Comparison of ENCODE assay signal across 1 cellular context in the genomic region with DNA sequence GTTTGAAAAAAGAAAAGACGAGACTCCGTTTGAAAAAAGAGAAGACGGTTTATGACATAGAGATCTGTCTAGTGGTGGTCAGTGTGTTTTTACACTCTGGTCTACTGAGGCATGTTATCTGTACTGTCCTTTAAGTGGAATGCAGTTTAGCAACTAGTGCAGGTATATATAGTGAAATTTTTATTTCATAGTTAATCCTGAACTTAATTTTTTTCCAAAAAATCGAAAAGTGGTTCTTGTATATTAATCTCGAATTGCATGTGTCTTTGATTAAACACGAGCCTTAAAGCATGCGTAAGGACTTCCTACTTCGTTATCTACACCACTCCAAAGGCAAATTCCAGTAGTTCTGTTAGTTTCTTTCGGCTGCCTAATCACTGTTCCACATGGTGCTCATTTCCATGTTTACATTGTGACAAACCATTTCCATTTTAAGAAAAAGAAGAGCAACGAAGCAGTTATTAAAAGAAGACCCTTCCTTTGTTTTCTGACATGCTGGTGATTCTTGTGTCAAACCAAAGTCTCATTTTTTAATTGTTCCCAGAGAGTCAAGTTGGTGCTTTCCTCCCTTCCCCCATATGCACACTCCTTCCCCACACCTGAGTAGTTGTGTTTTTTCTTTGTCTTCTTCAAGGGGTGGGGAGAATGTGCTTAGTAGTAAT.
TF ChIP-seq lines count a peak whose summit lies in the region.

No MANE protein-coding gene starts in this region.

TF ChIP-seq in K562, 482 proteins besides CTCF, POLR2A, EP300 and RAD21 (continued from another document and continues in another):
- peak; percentile 98 for TF ChIP-seq ZNF41 (CRISPR knock-in tag; conservative IDR thresholded peaks at IDR 0.05)
- TF ChIP-seq BRCA1 (IDR thresholded peaks at IDR 0.05), result no peak
- TF ChIP-seq BRCA1 (CRISPR knock-in tag; IDR thresholded peaks at IDR 0.05), result no peak
- TF ChIP-seq HNRNPK (IDR thresholded peaks at IDR 0.05; ENCODE audit: low read depth, low read length, poor library complexity, severe bottlenecking), result no peak
- TF ChIP-seq ETV5 (CRISPR knock-in tag; IDR thresholded peaks at IDR 0.05; ENCODE audit: low read depth), result 0 out of 2 replicates have a peak, but pooled peaks have one; percentile 16
- TF ChIP-seq, protein P1, sequence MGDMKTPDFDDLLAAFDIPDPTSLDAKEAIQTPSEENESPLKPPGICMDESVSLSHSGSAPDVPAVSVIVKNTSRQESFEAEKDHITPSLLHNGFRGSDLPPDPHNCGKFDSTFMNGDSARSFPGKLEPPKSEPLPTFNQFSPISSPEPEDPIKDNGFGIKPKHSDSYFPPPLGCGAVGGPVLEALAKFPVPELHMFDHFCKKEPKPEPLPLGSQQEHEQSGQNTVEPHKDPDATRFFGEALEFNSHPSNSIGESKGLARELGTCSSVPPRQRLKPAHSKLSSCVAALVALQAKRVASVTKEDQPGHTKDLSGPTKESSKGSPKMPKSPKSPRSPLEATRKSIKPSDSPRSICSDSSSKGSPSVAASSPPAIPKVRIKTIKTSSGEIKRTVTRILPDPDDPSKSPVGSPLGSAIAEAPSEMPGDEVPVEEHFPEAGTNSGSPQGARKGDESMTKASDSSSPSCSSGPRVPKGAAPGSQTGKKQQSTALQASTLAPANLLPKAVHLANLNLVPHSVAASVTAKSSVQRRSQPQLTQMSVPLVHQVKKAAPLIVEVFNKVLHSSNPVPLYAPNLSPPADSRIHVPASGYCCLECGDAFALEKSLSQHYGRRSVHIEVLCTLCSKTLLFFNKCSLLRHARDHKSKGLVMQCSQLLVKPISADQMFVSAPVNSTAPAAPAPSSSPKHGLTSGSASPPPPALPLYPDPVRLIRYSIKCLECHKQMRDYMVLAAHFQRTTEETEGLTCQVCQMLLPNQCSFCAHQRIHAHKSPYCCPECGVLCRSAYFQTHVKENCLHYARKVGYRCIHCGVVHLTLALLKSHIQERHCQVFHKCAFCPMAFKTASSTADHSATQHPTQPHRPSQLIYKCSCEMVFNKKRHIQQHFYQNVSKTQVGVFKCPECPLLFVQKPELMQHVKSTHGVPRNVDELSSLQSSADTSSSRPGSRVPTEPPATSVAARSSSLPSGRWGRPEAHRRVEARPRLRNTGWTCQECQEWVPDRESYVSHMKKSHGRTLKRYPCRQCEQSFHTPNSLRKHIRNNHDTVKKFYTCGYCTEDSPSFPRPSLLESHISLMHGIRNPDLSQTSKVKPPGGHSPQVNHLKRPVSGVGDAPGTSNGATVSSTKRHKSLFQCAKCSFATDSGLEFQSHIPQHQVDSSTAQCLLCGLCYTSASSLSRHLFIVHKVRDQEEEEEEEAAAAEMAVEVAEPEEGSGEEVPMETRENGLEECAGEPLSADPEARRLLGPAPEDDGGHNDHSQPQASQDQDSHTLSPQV (IDR thresholded peaks at IDR 0.05), result peak; percentile 81
- TF ChIP-seq, protein P2, sequence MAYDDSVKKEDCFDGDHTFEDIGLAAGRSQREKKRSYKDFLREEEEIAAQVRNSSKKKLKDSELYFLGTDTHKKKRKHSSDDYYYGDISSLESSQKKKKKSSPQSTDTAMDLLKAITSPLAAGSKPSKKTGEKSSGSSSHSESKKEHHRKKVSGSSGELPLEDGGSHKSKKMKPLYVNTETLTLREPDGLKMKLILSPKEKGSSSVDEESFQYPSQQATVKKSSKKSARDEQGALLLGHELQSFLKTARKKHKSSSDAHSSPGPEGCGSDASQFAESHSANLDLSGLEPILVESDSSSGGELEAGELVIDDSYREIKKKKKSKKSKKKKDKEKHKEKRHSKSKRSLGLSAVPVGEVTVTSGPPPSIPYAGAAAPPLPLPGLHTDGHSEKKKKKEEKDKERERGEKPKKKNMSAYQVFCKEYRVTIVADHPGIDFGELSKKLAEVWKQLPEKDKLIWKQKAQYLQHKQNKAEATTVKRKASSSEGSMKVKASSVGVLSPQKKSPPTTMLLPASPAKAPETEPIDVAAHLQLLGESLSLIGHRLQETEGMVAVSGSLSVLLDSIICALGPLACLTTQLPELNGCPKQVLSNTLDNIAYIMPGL (CRISPR knock-in tag; IDR thresholded peaks at IDR 0.05), result no peak
- no peak for TF ChIP-seq ZBTB17 (CRISPR knock-in tag; IDR thresholded peaks at IDR 0.05)
- TF ChIP-seq ZKSCAN8 (CRISPR knock-in tag; IDR thresholded peaks at IDR 0.05), result no peak
- TF ChIP-seq MECOM (CRISPR knock-in tag; IDR thresholded peaks at IDR 0.05), result peak; percentile 60; the same call in 1 of the 2 replicates
- TF ChIP-seq C11orf30 (IDR thresholded peaks at IDR 0.05; ENCODE audit: low read depth), result peak; percentile 60; the same call in 1 of the 2 replicates
- TF ChIP-seq, protein P3, sequence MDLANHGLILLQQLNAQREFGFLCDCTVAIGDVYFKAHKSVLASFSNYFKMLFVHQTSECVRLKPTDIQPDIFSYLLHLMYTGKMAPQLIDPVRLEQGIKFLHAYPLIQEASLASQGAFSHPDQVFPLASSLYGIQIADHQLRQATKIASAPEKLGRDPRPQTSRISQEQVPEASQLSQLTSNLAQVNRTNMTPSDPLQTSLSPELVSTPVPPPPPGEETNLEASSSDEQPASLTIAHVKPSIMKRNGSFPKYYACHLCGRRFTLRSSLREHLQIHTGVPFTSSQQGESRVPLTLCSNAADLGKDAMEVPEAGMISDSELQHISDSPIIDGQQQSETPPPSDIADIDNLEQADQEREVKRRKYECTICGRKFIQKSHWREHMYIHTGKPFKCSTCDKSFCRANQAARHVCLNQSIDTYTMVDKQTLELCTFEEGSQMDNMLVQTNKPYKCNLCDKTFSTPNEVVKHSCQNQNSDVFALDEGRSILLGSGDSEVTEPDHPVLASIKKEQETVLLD (IDR thresholded peaks at IDR 0.05), result no peak
- TF ChIP-seq ZNF121 (CRISPR knock-in tag; conservative IDR thresholded peaks at IDR 0.05), result no peak
- TF ChIP-seq TAF7 (tag; IDR thresholded peaks at IDR 0.05), result no peak
- TF ChIP-seq EHMT2 (IDR thresholded peaks at IDR 0.05), result 0 out of 2 replicates have a peak, but pooled peaks have one; percentile 33
- TF ChIP-seq NFIC (IDR thresholded peaks at IDR 0.05), result peak; percentile 68
- TF ChIP-seq SMARCA4 (IDR thresholded peaks at IDR 0.05), result peak; percentile 94
- TF ChIP-seq, protein P4, sequence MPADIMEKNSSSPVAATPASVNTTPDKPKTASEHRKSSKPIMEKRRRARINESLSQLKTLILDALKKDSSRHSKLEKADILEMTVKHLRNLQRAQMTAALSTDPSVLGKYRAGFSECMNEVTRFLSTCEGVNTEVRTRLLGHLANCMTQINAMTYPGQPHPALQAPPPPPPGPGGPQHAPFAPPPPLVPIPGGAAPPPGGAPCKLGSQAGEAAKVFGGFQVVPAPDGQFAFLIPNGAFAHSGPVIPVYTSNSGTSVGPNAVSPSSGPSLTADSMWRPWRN (IDR thresholded peaks at IDR 0.05; ENCODE audit: low read depth), result peak; percentile 66
- TF ChIP-seq FOXA1 (IDR thresholded peaks at IDR 0.05; ENCODE audit: borderline replicate concordance), result peak; percentile 95
- TF ChIP-seq, protein P5, sequence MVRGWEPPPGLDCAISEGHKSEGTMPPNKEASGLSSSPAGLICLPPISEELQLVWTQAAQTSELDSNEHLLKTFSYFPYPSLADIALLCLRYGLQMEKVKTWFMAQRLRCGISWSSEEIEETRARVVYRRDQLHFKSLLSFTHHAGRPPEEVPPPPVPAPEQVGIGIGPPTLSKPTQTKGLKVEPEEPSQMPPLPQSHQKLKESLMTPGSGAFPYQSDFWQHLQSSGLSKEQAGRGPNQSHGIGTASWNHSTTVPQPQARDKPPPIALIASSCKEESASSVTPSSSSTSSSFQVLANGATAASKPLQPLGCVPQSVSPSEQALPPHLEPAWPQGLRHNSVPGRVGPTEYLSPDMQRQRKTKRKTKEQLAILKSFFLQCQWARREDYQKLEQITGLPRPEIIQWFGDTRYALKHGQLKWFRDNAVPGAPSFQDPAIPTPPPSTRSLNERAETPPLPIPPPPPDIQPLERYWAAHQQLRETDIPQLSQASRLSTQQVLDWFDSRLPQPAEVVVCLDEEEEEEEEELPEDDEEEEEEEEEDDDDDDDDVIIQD (CRISPR knock-in tag; IDR thresholded peaks at IDR 0.05), result no peak
- TF ChIP-seq TRIM24 (IDR thresholded peaks at IDR 0.05), result peak; percentile 82 to 90
- peak; percentile 82; the same call in 1 of the 2 replicates for TF ChIP-seq NCOA1 (IDR thresholded peaks at IDR 0.05; ENCODE audit: low read depth)
- TF ChIP-seq, protein P6, sequence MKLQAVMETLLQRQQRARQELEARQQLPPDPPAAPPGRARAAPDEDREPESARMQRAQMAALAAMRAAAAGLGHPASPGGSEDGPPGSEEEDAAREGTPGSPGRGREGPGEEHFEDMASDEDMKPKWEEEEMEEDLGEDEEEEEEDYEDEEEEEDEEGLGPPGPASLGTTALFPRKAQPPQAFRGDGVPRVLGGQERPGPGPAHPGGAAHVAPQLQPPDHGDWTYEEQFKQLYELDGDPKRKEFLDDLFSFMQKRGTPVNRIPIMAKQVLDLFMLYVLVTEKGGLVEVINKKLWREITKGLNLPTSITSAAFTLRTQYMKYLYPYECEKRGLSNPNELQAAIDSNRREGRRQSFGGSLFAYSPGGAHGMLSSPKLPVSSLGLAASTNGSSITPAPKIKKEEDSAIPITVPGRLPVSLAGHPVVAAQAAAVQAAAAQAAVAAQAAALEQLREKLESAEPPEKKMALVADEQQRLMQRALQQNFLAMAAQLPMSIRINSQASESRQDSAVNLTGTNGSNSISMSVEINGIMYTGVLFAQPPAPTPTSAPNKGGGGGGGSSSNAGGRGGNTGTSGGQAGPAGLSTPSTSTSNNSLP (IDR thresholded peaks at IDR 0.05; ENCODE audit: borderline replicate concordance, low read depth, low read length), result peak; percentile 93; the same call in 1 of the 2 replicates
- TF ChIP-seq KDM5B (IDR thresholded peaks at IDR 0.05; ENCODE audit: insufficient replicate concordance, low read depth, low read length), result peak; percentile 33
- TF ChIP-seq TSC22D4 (tag; IDR thresholded peaks at IDR 0.05), result no peak
- TF ChIP-seq ZEB2 (IDR thresholded peaks at IDR 0.05), result peak; percentile 64
- TF ChIP-seq, protein P7, sequence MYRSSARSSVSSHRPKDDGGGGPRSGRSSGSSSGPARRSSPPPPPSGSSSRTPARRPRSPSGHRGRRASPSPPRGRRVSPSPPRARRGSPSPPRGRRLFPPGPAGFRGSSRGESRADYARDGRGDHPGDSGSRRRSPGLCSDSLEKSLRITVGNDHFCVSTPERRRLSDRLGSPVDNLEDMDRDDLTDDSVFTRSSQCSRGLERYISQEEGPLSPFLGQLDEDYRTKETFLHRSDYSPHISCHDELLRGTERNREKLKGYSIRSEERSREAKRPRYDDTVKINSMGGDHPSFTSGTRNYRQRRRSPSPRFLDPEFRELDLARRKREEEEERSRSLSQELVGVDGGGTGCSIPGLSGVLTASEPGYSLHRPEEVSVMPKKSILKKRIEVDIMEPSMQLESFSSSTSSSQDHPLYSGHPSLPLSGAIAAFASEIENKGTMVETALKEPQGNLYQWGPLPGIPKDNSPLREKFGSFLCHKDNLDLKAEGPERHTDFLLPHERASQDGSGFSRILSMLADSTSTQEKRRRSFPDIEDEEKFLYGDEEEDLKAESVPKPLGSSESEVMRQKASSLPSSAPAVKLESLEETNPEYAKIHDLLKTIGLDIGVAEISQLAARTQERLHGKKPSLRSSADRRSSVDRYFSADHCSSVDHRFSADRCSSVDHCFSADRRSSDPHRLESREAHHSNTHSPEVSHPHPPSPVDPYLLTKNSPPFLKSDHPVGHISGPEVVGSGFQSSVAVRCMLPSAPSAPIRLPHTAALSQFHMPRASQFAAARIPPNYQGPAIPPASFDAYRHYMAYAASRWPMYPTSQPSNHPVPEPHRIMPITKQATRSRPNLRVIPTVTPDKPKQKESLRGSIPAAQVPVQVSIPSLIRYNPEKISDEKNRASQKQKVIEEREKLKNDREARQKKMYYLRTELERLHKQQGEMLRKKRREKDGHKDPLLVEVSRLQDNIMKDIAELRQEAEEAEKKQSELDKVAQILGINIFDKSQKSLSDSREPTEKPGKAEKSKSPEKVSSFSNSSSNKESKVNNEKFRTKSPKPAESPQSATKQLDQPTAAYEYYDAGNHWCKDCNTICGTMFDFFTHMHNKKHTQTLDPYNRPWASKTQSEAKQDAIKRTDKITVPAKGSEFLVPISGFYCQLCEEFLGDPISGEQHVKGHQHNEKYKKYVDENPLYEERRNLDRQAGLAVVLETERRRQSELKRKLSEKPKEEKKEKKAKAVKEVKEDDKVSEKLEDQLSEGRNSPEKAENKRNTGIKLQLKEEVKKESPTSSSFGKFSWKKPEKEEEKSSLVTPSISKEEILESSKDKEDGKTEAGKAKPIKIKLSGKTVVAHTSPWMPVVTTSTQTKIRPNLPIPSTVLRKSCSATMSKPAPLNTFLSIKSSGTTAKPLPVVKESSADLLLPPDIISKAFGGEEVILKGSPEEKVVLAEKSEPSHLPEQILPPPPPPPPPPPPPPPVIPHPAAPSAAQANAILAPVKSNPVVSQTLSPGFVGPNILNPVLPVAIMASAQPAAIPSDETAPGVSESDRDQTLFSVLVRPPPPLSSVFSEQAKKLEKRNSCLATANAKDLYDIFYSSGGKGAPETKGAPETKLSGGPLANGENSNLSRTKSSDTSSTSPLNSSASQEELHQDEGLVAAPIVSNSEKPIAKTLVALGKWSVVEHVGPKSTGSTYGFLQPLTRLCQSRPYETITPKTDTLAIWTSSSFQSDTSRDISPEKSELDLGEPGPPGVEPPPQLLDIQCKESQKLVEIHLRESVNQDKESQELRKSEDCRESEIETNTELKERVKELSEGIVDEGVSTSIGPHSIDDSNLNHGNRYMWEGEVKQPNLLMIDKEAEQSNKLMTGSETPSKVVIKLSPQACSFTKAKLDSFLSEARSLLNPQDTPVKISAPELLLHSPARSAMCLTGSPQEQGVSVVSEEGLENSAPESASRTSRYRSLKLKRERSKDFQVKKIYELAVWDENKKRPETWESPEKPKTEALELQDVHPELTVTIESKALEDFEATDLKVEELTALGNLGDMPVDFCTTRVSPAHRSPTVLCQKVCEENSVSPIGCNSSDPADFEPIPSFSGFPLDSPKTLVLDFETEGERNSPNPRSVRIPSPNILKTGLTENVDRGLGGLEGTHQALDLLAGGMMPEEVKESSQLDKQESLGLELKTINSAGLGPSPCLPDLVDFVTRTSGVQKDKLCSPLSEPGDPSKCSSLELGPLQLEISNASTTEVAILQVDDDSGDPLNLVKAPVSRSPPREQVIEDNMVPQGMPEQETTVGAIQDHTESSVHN (IDR thresholded peaks at IDR 0.05; ENCODE audit: borderline replicate concordance in 1 of 2, low read depth in 1 of 2), result peak in 1 of 2 experiments; percentile 46; a peak in 1 of 4 replicates
- TF ChIP-seq POU5F1 (IDR thresholded peaks at IDR 0.05; ENCODE audit: borderline replicate concordance, low read depth, low read length, partially characterized antibody), result no peak
- peak; percentile 78; the same call in 1 of the 2 replicates for TF ChIP-seq KAT7 (CRISPR knock-in tag; IDR thresholded peaks at IDR 0.05; ENCODE audit: borderline replicate concordance)
- peak; percentile 68 for TF ChIP-seq ELF1 (tag; IDR thresholded peaks at IDR 0.05)
- peak; percentile 75 for TF ChIP-seq TAF9B (IDR thresholded peaks at IDR 0.05; ENCODE audit: partially characterized antibody)
- peak; percentile 57 for TF ChIP-seq MYBL2 (IDR thresholded peaks at IDR 0.05; ENCODE audit: low read depth)
- no peak for TF ChIP-seq MYBL2 (CRISPR knock-in tag; IDR thresholded peaks at IDR 0.05; ENCODE audit: borderline replicate concordance)
- no peak for TF ChIP-seq ZNF551 (CRISPR knock-in tag; IDR thresholded peaks at IDR 0.05)
- TF ChIP-seq MYC (IDR thresholded peaks at IDR 0.05; ENCODE audit: low read depth, low read length), result peak; percentile 94
- no peak for TF ChIP-seq MYC (CRISPR knock-in tag; IDR thresholded peaks at IDR 0.05; ENCODE audit: borderline replicate concordance, low read depth)
- TF ChIP-seq CREM (IDR thresholded peaks at IDR 0.05; ENCODE audit: low read depth), result peak; percentile 66
- TF ChIP-seq, protein P8, sequence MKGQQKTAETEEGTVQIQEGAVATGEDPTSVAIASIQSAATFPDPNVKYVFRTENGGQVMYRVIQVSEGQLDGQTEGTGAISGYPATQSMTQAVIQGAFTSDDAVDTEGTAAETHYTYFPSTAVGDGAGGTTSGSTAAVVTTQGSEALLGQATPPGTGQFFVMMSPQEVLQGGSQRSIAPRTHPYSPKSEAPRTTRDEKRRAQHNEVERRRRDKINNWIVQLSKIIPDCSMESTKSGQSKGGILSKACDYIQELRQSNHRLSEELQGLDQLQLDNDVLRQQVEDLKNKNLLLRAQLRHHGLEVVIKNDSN (CRISPR knock-in tag; IDR thresholded peaks at IDR 0.05), result no peak
